ENCODE assay signal across 34 cellular contexts in genomic region chrX:109654710-109655109, GRCh38. TPM values are rescaled to one million over a fixed set of nuclear protein-coding genes. Genes with fewer than 3 reads are reported as not detected.
"Had no signal": no experiment of that assay in that cellular context is flagged by ENCODE, and none has a peak within 500 bp of the region (broad histone marks: within the 10 kb centered on the region; RNA-seq: fewer than 3 reads in every experiment).

No MANE protein-coding gene starts in this region.

- DNase-seq: activated CD4-positive, alpha-beta T cell treated with anti-CD3 and anti-CD28 coated beads for 1 hour; activated CD4-positive, alpha-beta T cell treated with anti-CD3 and anti-CD28 coated beads for 48 hours; activated CD4-positive, CD25-positive, alpha-beta regulatory T cell; activated CD8-positive, alpha-beta T cell treated with anti-CD3 and anti-CD28 coated beads for 36 hours; activated gamma-delta T cell treated with Interleukin-2 at 50 U/mL for 16 hours; activated naive CD4-positive, alpha-beta T cell treated with anti-CD3 and anti-CD28 coated beads for 36 hours; activated T-cell treated with anti-CD3 and anti-CD28 coated beads for 4 hours; activated T-cell treated with anti-CD3 and anti-CD28 coated beads, Interleukin-2, amount 50 U/mL, for 4 hours; adrenal gland; body of pancreas; NCI-H1092 treated with DMSO at 0.1 percent for 48 hours; NCI-H1417; NCI-H146; NCI-H187; NCI-H2029 treated with DMSO at 0.1 percent for 48 hours; NCI-H2107; NCI-H2171; NCI-H510A; NCI-H526; NCI-H748 treated with DMSO at 0.1 percent for 48 hours; NK-92 treated with Interleukin-12 subunit alpha and Interleukin-12 subunit beta, amount 100 ng/mL, for 24 hours; PC-3; SIG-M5; T-cell; T-helper 17 cell; T1000; WERI-Rb-1 had no signal

- H3K36me3 ChIP-seq: adrenal gland, breast epithelium, WERI-Rb-1 had no signal

- H3K4me1 ChIP-seq: adrenal gland, body of pancreas, breast epithelium had no signal

- H3K9me3 Mint-ChIP-seq: activated naive CD4-positive, alpha-beta T cell treated with anti-CD3 and anti-CD28 coated beads for 36 hours had no signal

- H3K27me3 ChIP-seq: body of pancreas had no signal

- H3K4me3 ChIP-seq: adrenal gland, body of pancreas, breast epithelium had no signal

- FAIRE-seq: RCC 7860 had no signal

- H3K27me3 Mint-ChIP-seq: activated CD8-positive, alpha-beta T cell treated with anti-CD3 and anti-CD28 coated beads for 36 hours; T-cell; T-helper 17 cell had no signal

- H3K27ac ChIP-seq: adrenal gland, body of pancreas, breast epithelium, RWPE1, WERI-Rb-1 had no signal

- H3K4me3 Mint-ChIP-seq: activated CD8-positive, alpha-beta T cell treated with anti-CD3 and anti-CD28 coated beads for 36 hours; activated naive CD4-positive, alpha-beta T cell treated with anti-CD3 and anti-CD28 coated beads for 36 hours; activated T-cell treated with anti-CD3 and anti-CD28 coated beads, Interleukin-2, amount 50 U/mL, for 4 hours; activated T-helper 1 cell treated with anti-CD3 and anti-CD28 coated beads, Interleukin-12 subunit alpha, Interleukin-12 subunit beta, Interleukin-2, Interleukin-4 antibody, amounts not matched to agents 30 ng/mL and 10 ng/mL and 1 ng/mL, durations not matched to agents 14 hours and 24 hours and 36 hours; T-cell; T-helper 17 cell had no signal

- H3K4me1 Mint-ChIP-seq: T-cell had no signal

- H3K27ac Mint-ChIP-seq: activated CD8-positive, alpha-beta T cell treated with anti-CD3 and anti-CD28 coated beads for 36 hours; activated naive CD4-positive, alpha-beta T cell treated with anti-CD3 and anti-CD28 coated beads for 36 hours; activated T-helper 1 cell treated with anti-CD3 and anti-CD28 coated beads, Interleukin-12 subunit alpha, Interleukin-12 subunit beta, Interleukin-2, Interleukin-4 antibody, amounts not matched to agents 30 ng/mL and 10 ng/mL and 1 ng/mL, durations not matched to agents 14 hours and 24 hours and 36 hours; T-cell; T-helper 17 cell had no signal

- ATAC-seq: activated CD8-positive, alpha-beta T cell treated with anti-CD3 and anti-CD28 coated beads for 36 hours; activated naive CD4-positive, alpha-beta T cell treated with anti-CD3 and anti-CD28 coated beads, Interleukin-2, amount 50 U/mL, for 72 hours; activated T-cell treated with anti-CD3 and anti-CD28 coated beads, Interleukin-2, amount 50 U/mL, for 4 hours; body of pancreas; PC-3; Right ventricle myocardium inferior; SK-N-SH treated with all-trans-retinoic acid at 6 μM for 48 hours; T-cell; T-helper 17 cell had no signal

- H3K9me3 ChIP-seq: adrenal gland, body of pancreas, breast epithelium had no signal

RNA-seq across cellular contexts. Expression of gene KCNE5, which starts 29.7 kb away (rescaled TPM):
- total RNA-seq: body of pancreas, PC-3 had no signal
